In genomic region chr19:15979293-15979692, GRCh38 we compare ENCODE assay signal across 2 cellular contexts.
TF ChIP-seq lines count a peak whose summit lies in the region.

No MANE protein-coding gene starts in this region.

TF ChIP-seq in A549, 52 proteins besides CTCF, POLR2A, EP300 and RAD21:
- TF ChIP-seq TP53 (CRISPR knock-in tag; IDR thresholded peaks at IDR 0.05) (no peak), NPAS2 (CRISPR knock-in tag; IDR thresholded peaks at IDR 0.05; ENCODE audit: borderline replicate concordance) (no peak), ZFP36 (IDR thresholded peaks at IDR 0.05; ENCODE audit: borderline replicate concordance, partially characterized antibody) (peak; percentile 8), MAZ (IDR thresholded peaks at IDR 0.05; ENCODE audit: borderline replicate concordance, low read depth, low read length) (no peak)

TF ChIP-seq in K562, 482 proteins besides CTCF, POLR2A, EP300 and RAD21:
- TF ChIP-seq BCOR (IDR thresholded peaks at IDR 0.05) (no peak), SRSF3 (IDR thresholded peaks at IDR 0.05; ENCODE audit: insufficient read depth, low read length) (no peak), ZFP36 (IDR thresholded peaks at IDR 0.05; ENCODE audit: low read depth, low read length, partially characterized antibody) (peak; percentile 11), CBFA2T2 (conservative IDR thresholded peaks at IDR 0.05) (no peak), ZNF395 (CRISPR knock-in tag; IDR thresholded peaks at IDR 0.05) (no peak), CREM (IDR thresholded peaks at IDR 0.05; ENCODE audit: low read depth) (no peak), LARP7 (IDR thresholded peaks at IDR 0.05) (no peak), SRSF9 (IDR thresholded peaks at IDR 0.05; ENCODE audit: borderline replicate concordance, low read depth, low read length) (no peak), ZBTB26 (CRISPR knock-in tag; IDR thresholded peaks at IDR 0.05) (no peak), RBM25 (IDR thresholded peaks at IDR 0.05; ENCODE audit: low read depth, low read length, severe bottlenecking) (peak; percentile 62), ZNF280B (CRISPR knock-in tag; IDR thresholded peaks at IDR 0.05) (no peak), VEZF1 (CRISPR knock-in tag; IDR thresholded peaks at IDR 0.05) (no peak), FOXK1 (CRISPR knock-in tag; IDR thresholded peaks at IDR 0.05; ENCODE audit: borderline replicate concordance) (no peak), SP2 (IDR thresholded peaks at IDR 0.05; ENCODE audit: extremely low read depth, low read depth, low read length, poor library complexity, severe bottlenecking) (no peak), NR3C1 (CRISPR knock-in tag; IDR thresholded peaks at IDR 0.05) (no peak), HES1 (IDR thresholded peaks at IDR 0.05; ENCODE audit: low read depth) (no peak), TARDBP (IDR thresholded peaks at IDR 0.05) (no peak)
